In the genomic region with DNA sequence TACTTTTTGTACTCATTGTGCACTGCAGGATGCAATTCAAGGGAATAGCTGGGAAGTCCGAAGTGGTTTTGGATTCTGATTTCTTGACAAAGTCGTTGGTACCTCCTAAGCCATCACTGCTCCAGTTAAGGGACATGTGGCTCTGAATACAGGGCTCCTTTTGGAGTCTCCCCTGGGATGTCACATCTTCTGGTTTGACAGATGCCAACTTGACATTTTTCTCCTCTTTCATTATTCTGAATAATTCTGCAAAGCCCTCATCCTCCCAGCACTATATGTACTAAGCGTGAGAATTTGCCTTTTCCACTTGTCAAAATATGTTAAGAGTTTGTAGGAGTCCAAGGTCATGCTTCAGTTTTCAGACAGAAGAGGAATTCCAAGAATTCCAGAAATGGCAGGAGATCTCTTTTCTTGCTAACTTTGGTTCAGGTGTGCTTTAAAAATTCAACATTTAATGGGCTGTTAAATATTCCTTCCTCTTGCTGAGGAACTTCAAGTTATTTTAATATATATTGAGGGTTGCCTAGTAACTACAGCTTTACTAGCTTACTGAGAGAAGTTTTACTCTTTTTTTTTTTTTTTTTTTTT, we compare ENCODE assay signal across 24 cellular contexts. TPM values are rescaled to one million over a fixed set of nuclear protein-coding genes. Genes with fewer than 3 reads are reported as not detected.
"Had no signal": no experiment of that assay in that cellular context is flagged by ENCODE, and none has a peak within 500 bp of the region (broad histone marks: within the 10 kb centered on the region; RNA-seq: fewer than 3 reads in every experiment).

No MANE protein-coding gene starts in this region.

- H3K36me3 ChIP-seq: heart right ventricle, left ventricle myocardium inferior, neutrophil, pancreas had no signal

- H3K4me3 ChIP-seq: heart right ventricle, left ventricle myocardium inferior, pancreas, psoas muscle had no signal

- H3K9me3 Mint-ChIP-seq: activated naive CD8-positive, alpha-beta T cell treated with anti-CD3 and anti-CD28 coated beads, Interleukin-2, amount 10 ng/mL, durations not matched to agents 7 days and 5 days; stimulated activated effector memory CD8-positive, alpha-beta T cell treated with anti-CD3 and anti-CD28 coated beads, Interleukin-12 subunit alpha, Interleukin-12 subunit beta, amount 100 ng/mL, for 72 hours; stimulated activated naive CD8-positive, alpha-beta T cell treated with anti-CD3 and anti-CD28 coated beads, Interleukin-15, amount 100 ng/mL, for 72 hours had no signal

- ATAC-seq: heart right ventricle; natural killer cell; psoas muscle; sciatic nerve; stimulated activated effector memory CD8-positive, alpha-beta T cell treated with anti-CD3 and anti-CD28 coated beads, Interleukin-12 subunit alpha, Interleukin-12 subunit beta, amount 100 ng/mL, for 72 hours; stimulated activated naive CD8-positive, alpha-beta T cell treated with anti-CD3 and anti-CD28 coated beads, Interleukin-15, amount 100 ng/mL, for 72 hours had no signal

- DNase-seq: activated CD4-positive, alpha-beta T cell treated with anti-CD3 and anti-CD28 coated beads, Interleukin-2, amount 50 U/mL, for 4 hours; activated naive CD4-positive, alpha-beta T cell treated with Interleukin-2 at 50 U/mL for 16 hours; activated naive CD8-positive, alpha-beta T cell treated with anti-CD3 and anti-CD28 coated beads, Interleukin-2, amount 10 ng/mL, durations not matched to agents 7 days and 5 days; activated T-cell treated with anti-CD3 and anti-CD28 coated beads, Interleukin-2, amount 50 U/mL, for 48 hours; amygdala; cortex of kidney; erythroblast; foreskin fibroblast; heart right ventricle; kidney; left ventricle myocardium inferior; midbrain; natural killer cell; pancreas; psoas muscle; small intestine; stimulated activated CD4-positive, alpha-beta T cell treated with anti-CD3 and anti-CD28 coated beads, Interleukin-2, amount 100 ng/mL, for 24 hours; stimulated activated naive CD8-positive, alpha-beta T cell treated with anti-CD3 and anti-CD28 coated beads, Interleukin-15, amount 100 ng/mL, for 72 hours; T-helper 9 cell had no signal

- H3K27ac ChIP-seq: heart right ventricle, left ventricle myocardium inferior, neutrophil, pancreas, psoas muscle had no signal

- H3K27ac Mint-ChIP-seq: activated naive CD8-positive, alpha-beta T cell treated with anti-CD3 and anti-CD28 coated beads, Interleukin-2, amount 10 ng/mL, durations not matched to agents 7 days and 5 days; natural killer cell; stimulated activated effector memory CD8-positive, alpha-beta T cell treated with anti-CD3 and anti-CD28 coated beads, Interleukin-12 subunit alpha, Interleukin-12 subunit beta, amount 100 ng/mL, for 72 hours; stimulated activated naive CD8-positive, alpha-beta T cell treated with anti-CD3 and anti-CD28 coated beads, Interleukin-15, amount 100 ng/mL, for 72 hours; type B pancreatic cell had no signal

- H3K4me1 ChIP-seq: left ventricle myocardium inferior, pancreas, psoas muscle had no signal

- H3K4me1 Mint-ChIP-seq: activated naive CD8-positive, alpha-beta T cell treated with anti-CD3 and anti-CD28 coated beads, Interleukin-2, amount 10 ng/mL, durations not matched to agents 7 days and 5 days; natural killer cell; stimulated activated effector memory CD8-positive, alpha-beta T cell treated with anti-CD3 and anti-CD28 coated beads, Interleukin-12 subunit alpha, Interleukin-12 subunit beta, amount 100 ng/mL, for 72 hours; stimulated activated naive CD8-positive, alpha-beta T cell treated with anti-CD3 and anti-CD28 coated beads, Interleukin-15, amount 100 ng/mL, for 72 hours had no signal

- H3K36me3 Mint-ChIP-seq: activated naive CD8-positive, alpha-beta T cell treated with anti-CD3 and anti-CD28 coated beads, Interleukin-2, amount 10 ng/mL, durations not matched to agents 7 days and 5 days; natural killer cell; stimulated activated effector memory CD8-positive, alpha-beta T cell treated with anti-CD3 and anti-CD28 coated beads, Interleukin-12 subunit alpha, Interleukin-12 subunit beta, amount 100 ng/mL, for 72 hours; type B pancreatic cell had no signal

- H3K27me3 ChIP-seq: heart right ventricle, neutrophil, pancreas had no signal

- H3K27me3 Mint-ChIP-seq: activated naive CD8-positive, alpha-beta T cell treated with anti-CD3 and anti-CD28 coated beads, Interleukin-2, amount 10 ng/mL, durations not matched to agents 7 days and 5 days; stimulated activated naive CD8-positive, alpha-beta T cell treated with anti-CD3 and anti-CD28 coated beads, Interleukin-15, amount 100 ng/mL, for 72 hours; type B pancreatic cell had no signal

- H3K4me3 Mint-ChIP-seq: activated naive CD8-positive, alpha-beta T cell treated with anti-CD3 and anti-CD28 coated beads, Interleukin-2, amount 10 ng/mL, durations not matched to agents 7 days and 5 days; natural killer cell; stimulated activated effector memory CD8-positive, alpha-beta T cell treated with anti-CD3 and anti-CD28 coated beads, Interleukin-12 subunit alpha, Interleukin-12 subunit beta, amount 100 ng/mL, for 72 hours; stimulated activated naive CD8-positive, alpha-beta T cell treated with anti-CD3 and anti-CD28 coated beads, Interleukin-15, amount 100 ng/mL, for 72 hours; type B pancreatic cell had no signal

- H3K9me3 ChIP-seq: neutrophil, pancreas had no signal

RNA-seq across cellular contexts. Expression of a gene that starts 38.7 kb away (rescaled TPM):
- total RNA-seq: activated naive CD8-positive, alpha-beta T cell treated with anti-CD3 and anti-CD28 coated beads, Interleukin-2, amount 10 ng/mL, durations not matched to agents 7 days and 5 days; bronchial epithelial cell; natural killer cell had no signal
